8 cellular contexts compared by ENCODE assay signal in genomic region chr15:60408438-60409105, GRCh38. TPM values are rescaled to one million over a fixed set of nuclear protein-coding genes. Genes with fewer than 3 reads are reported as not detected.
DNase-seq lines count a peak whose midpoint lies in the region; ATAC-seq and FAIRE-seq lines count a peak whose summit lies in the region.

No MANE protein-coding gene starts in this region.

- ATAC-seq in GM21576 (IDR thresholded peaks at IDR 0.05; ENCODE audit: unreplicated experiment) = peak; percentile 59

- peak; percentile 79 for FAIRE-seq in urothelium cell line (lab: Jason Lieb, UNC)

- DNase-seq in AG08396 (ENCODE audit: low spot score) (peak; percentile 37), RPMI7951 (ENCODE audit: low read depth) (peak; percentile 77), fibroblast of peridontal ligament (ENCODE audit: extremely low read depth) (peak; percentile 84), urothelium cell line (ENCODE audit: low spot score) (no peak), GOT3 (lab: John Stamatoyannopoulos, UW) (no peak), cerebellar cortex (ENCODE audit: low spot score) (no peak), DMS114 treated with DMSO at 0.1 percent for 48 hours (lab: John Stamatoyannopoulos, UW; ENCODE audit: unreplicated experiment) (no peak)

RNA-seq across cellular contexts. Expression of gene ANXA2, which starts 10.8 kb away (rescaled TPM):
- total RNA-seq in RPMI7951 (2014; rRNA removed; shearing (Covaris generic)) = 4,077 and 4,282 TPM in 2 replicates

Comparison
In these comparisons a context has a peak if more than half of its experiments do, and no peak if none do; other contexts are left out.
1. DNase-seq: peak in AG08396 (single experiment), RPMI7951 (single experiment) and fibroblast of peridontal ligament (single experiment); none in urothelium cell line (single experiment), GOT3 (single experiment), cerebellar cortex (single experiment) and DMS114 treated with DMSO at 0.1 percent for 48 hours (single experiment).